13 cellular contexts compared by ENCODE assay signal in the genomic region with DNA sequence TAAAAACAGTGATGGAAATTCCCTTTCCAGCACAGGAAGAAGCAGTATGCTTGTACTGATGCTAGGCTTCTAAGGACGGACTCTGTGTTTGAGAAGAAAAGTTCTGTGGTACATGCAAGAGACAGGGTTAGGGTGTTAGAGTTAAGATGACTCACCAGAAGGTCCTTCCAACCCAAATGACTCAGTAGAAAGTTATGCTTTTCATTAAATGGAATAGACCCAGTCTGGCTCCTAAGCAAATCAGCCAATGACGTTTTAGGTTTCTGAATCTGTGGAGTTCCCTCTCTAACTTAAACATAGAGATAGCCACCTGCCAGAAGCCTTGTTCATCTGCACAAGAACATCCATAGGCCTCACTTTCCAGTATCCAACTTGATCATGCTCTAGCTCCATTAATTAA. TPM values are rescaled to one million over a fixed set of nuclear protein-coding genes. Genes with fewer than 3 reads are reported as not detected.
DNase-seq lines count a peak whose midpoint lies in the region; ATAC-seq, FAIRE-seq and TF ChIP-seq lines count a peak whose summit lies in the region.
"Had no signal": no experiment of that assay in that cellular context is flagged by ENCODE, and none has a peak within 500 bp of the region (broad histone marks: within the 10 kb centered on the region; RNA-seq: fewer than 3 reads in every experiment).

No MANE protein-coding gene starts in this region.

- no peak overlapping the region for H2AFZ ChIP-seq in astrocyte (ENCODE audit: low read depth, low read length)

- intact Hi-C loops in left lung (cut with DNase I), result no loop called here

- peak overlapping the region; percentile 98 for H3K4me3 Mint-ChIP-seq in astrocyte (ENCODE audit: unreplicated experiment)
- H3K4me3 Mint-ChIP-seq: H9 had no signal

- H3K9ac ChIP-seq in astrocyte (ENCODE audit: low read length), result peak overlapping the region; percentile 91

- H3K4me1 ChIP-seq in astrocyte (ENCODE audit: insufficient read depth, low read length) (peaks cover 43% of the 10 kb centered on the region), left lung (peaks cover 14 to 25% of the 10 kb centered on the region in 2 donors)

- H3K36me3 Mint-ChIP-seq in astrocyte (ENCODE audit: low read depth, unreplicated experiment), result peaks cover 10% of the 10 kb centered on the region

- H3K4me3 ChIP-seq in BJ (ENCODE audit: low read depth, low read length) (no peak overlapping the region), astrocyte (ENCODE audit: insufficient read depth, low read depth, low read length) (peak overlapping the region; percentile 70), left lung (no peak overlapping the region)
- H3K4me3 ChIP-seq: spleen, tibial artery had no signal

- peak overlapping the region; percentile 97 for H3K27ac Mint-ChIP-seq in astrocyte (ENCODE audit: unreplicated experiment)
- H3K27ac Mint-ChIP-seq: H9 had no signal

- H3K9me3 ChIP-seq in astrocyte (ENCODE audit: insufficient read depth, low read depth, low read length) (no peaks in the 10 kb centered on the region), left lung (no peaks in the 10 kb centered on the region)
- H3K9me3 ChIP-seq: spleen, tibial artery had no signal

- H3K27me3 ChIP-seq in BJ (ENCODE audit: control insufficient read depth, insufficient read depth, low read length) (peaks cover 8% of the 10 kb centered on the region), astrocyte (ENCODE audit: insufficient read depth, low read length) (no peaks in the 10 kb centered on the region), left lung (peaks cover 28 to 81% of the 10 kb centered on the region in 2 donors)

- H3K4me1 Mint-ChIP-seq in astrocyte (ENCODE audit: low read depth, unreplicated experiment), result peaks cover 47% of the 10 kb centered on the region

- H3K27ac ChIP-seq in astrocyte (ENCODE audit: low read depth, low read length) (peak overlapping the region; percentile 85), left lung (no peak overlapping the region)
- H3K27ac ChIP-seq: spleen, tibial artery had no signal

- peak; percentile 79 for DNase-seq in BJ (ENCODE audit: low read depth)
- peak; percentile 96 for DNase-seq in HS-27A (ENCODE audit: low read depth)
- peak; percentile 97 for DNase-seq in astrocyte (ENCODE audit: low read depth)
- DNase-seq in left lung, result no peak
- no peak for DNase-seq in stimulated activated CD4-positive, alpha-beta T cell treated with anti-CD3 and anti-CD28 coated beads, Interleukin-2, amount 100 ng/mL, for 48 hours
- DNase-seq: H9, left cardiac atrium, spleen, tibial artery had no signal

- H3K36me3 ChIP-seq in BJ (ENCODE audit: control insufficient read depth, insufficient read depth, low read length) (no peaks in the 10 kb centered on the region), astrocyte (ENCODE audit: insufficient read depth, low read length) (peaks cover 7% of the 10 kb centered on the region), left lung (no peaks in the 10 kb centered on the region)
- H3K36me3 ChIP-seq: spleen, tibial artery had no signal

- H4K20me1 ChIP-seq in astrocyte (ENCODE audit: insufficient read depth, low read length), result no peaks in the 10 kb centered on the region

- H3K79me2 ChIP-seq in astrocyte (ENCODE audit: insufficient read depth, low read length), result peaks cover 9% of the 10 kb centered on the region

- no peak for TF ChIP-seq CTCF in BJ (IDR thresholded peaks at IDR 0.05; ENCODE audit: insufficient read depth, low read depth, low read length)
- no peak for TF ChIP-seq CTCF in astrocyte (IDR thresholded peaks at IDR 0.05; ENCODE audit: insufficient read depth, low read depth, low read length)
- no peak for TF ChIP-seq CTCF in left lung (IDR thresholded peaks at IDR 0.05)

- CTCF ChIA-PET in BJ (lab: Yijun Ruan, JAX), result no interaction called here

- H3K27me3 Mint-ChIP-seq in astrocyte (ENCODE audit: low read depth, unreplicated experiment), result no peaks in the 10 kb centered on the region

- peak; percentile 95 for FAIRE-seq in astrocyte (lab: Jason Lieb, UNC)
- FAIRE-seq: G401.6 had no signal

- H3K9me3 Mint-ChIP-seq in astrocyte (ENCODE audit: unreplicated experiment), result no peaks in the 10 kb centered on the region

- peak; percentile 32 for ATAC-seq in left lung
- no peak for ATAC-seq in GM18498 (IDR thresholded peaks at IDR 0.05; ENCODE audit: unreplicated experiment)
- no peak for ATAC-seq in HG02642 (IDR thresholded peaks at IDR 0.05; ENCODE audit: poor library complexity, unreplicated experiment)
- no peak for ATAC-seq in HG02798 (IDR thresholded peaks at IDR 0.05; ENCODE audit: poor library complexity, unreplicated experiment)

- POLR2A ChIA-PET in BJ (lab: Charles Lee), result interaction anchor here (0.6 kb wide), 1 partner anchor 412 kb away, joined by 14 read pairs; no protein-coding TSS in a partner anchor

- H3K4me2 ChIP-seq in astrocyte (ENCODE audit: low read length), result peak overlapping the region; percentile 93

RNA-seq across cellular contexts. Expression of a gene that starts 5.7 kb away (rescaled TPM):
- 0.10 and 0.22 TPM in 2 replicates for polyA plus RNA-seq in BJ (2011; rRNA removed)
- 0.14 TPM in 1 of 2 replicates, not detected in the other for polyA minus RNA-seq in BJ (2011; rRNA and poly(A)+ RNA removed)
- total RNA-seq in astrocyte, result 48.5 and 53.5 TPM in 2 replicates
- total RNA-seq in left lung, result under 1 TPM; 0.76 to 0.94 TPM

Comparison
In these comparisons a context has a peak if more than half of its experiments do, and no peak if none do; other contexts are left out.
1. DNase-seq: peak in BJ (single experiment), HS-27A (single experiment) and astrocyte (single experiment); none in left lung (0 of 2) and stimulated activated CD4-positive, alpha-beta T cell treated with anti-CD3 and anti-CD28 coated beads, Interleukin-2, amount 100 ng/mL, for 48 hours (0 of 2).
2. RNA of a gene that starts 5.7 kb away (total RNA-seq): 48.5 to 53.5 TPM in astrocyte; 0.76 to 0.94 TPM in left lung; every median in the first group is over 10 times any median in the second.